In the genomic region with DNA sequence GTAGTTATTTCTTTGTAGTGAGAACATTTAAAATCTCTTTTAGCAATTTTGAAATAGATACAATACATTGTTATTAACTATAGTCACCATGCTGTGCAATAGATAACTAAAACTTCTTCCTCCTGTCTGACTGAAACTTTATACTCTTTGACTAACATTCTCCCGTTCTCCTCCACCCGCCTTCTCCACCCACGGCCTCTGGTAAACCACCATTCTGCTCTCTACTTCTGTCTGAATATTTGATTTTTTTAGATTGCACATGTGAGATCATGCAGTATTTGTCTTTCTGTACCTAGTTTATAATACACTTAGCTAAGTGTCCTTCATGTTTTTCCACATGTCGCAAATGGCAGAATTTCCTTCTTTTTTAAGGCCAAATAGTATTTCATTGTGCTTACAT, we compare ENCODE assay signal across 24 cellular contexts.
A peak's percentile ranks its signal among the peaks of the same experiment; 100 is the strongest.
DNase-seq lines count a peak whose midpoint lies in the region.
"Had no signal": no experiment of that assay in that cellular context is flagged by ENCODE, and none has a peak within 500 bp of the region (broad histone marks: within the 10 kb centered on the region; RNA-seq: fewer than 3 reads in every experiment).

No MANE protein-coding gene starts in this region.

- DNase-seq in activated CD4-positive, alpha-beta T cell treated with anti-CD3 and anti-CD28 coated beads for 48 hours, result peak; percentile 28
- DNase-seq in activated CD4-positive, alpha-beta T cell treated with anti-CD3 and anti-CD28 coated beads, Interleukin-2, amount 50 U/mL, for 1 hour, result no peak
- DNase-seq in stimulated activated CD4-positive, alpha-beta T cell treated with anti-CD3 and anti-CD28 coated beads, Interleukin-12 subunit alpha, Interleukin-12 subunit beta, amount 100 ng/mL, for 4 hours, result peak; percentile 14
- DNase-seq in stimulated activated CD4-positive, alpha-beta T cell treated with anti-CD3 and anti-CD28 coated beads, Interleukin-2, amount 100 ng/mL, for 48 hours, result no peak
- DNase-seq in activated T-helper 1 cell treated with anti-CD3 and anti-CD28 coated beads, Interleukin-12 subunit alpha, Interleukin-12 subunit beta, Interleukin-2, Interleukin-4 antibody, amounts not matched to agents 30 ng/mL and 10 ng/mL and 1 ng/mL, durations not matched to agents 14 hours and 24 hours and 36 hours (ENCODE audit: low spot score), result no peak
- peak; percentile 5 to 17 for DNase-seq in stimulated activated CD4-positive, alpha-beta T cell treated with anti-CD3 and anti-CD28 coated beads, Interleukin-4, amount 100 ng/mL, for 4 hours
- DNase-seq in DMS79 treated with DMSO at 0.1 percent for 48 hours (lab: John Stamatoyannopoulos, UW), result no peak
- DNase-seq in SW480 (ENCODE audit: low spot score), result no peak
- DNase-seq: 8988T, ACHN, BE2C, Calu3, Karpas-422, NCI-H1092, NCI-H1436, NCI-H187, NCI-H2081 treated with DMSO at 0.1 percent for 48 hours, NCI-H2171, NCI-H226, NCI-H510A, NCI-H69, RPMI8226, SHP77 had no signal

- intact Hi-C loops in activated T-helper 1 cell treated with anti-CD3 and anti-CD28 coated beads, Interleukin-12 subunit alpha, Interleukin-12 subunit beta, Interleukin-2, Interleukin-4 antibody, amounts not matched to agents 30 ng/mL and 10 ng/mL and 1 ng/mL, durations not matched to agents 14 hours and 24 hours and 36 hours (cut with micrococcal nuclease), result no loop called here

- no peaks in the 10 kb centered on the region for H3K27me3 Mint-ChIP-seq in activated T-helper 1 cell treated with anti-CD3 and anti-CD28 coated beads, Interleukin-12 subunit alpha, Interleukin-12 subunit beta, Interleukin-2, Interleukin-4 antibody, amounts not matched to agents 30 ng/mL and 10 ng/mL and 1 ng/mL, durations not matched to agents 14 hours and 24 hours and 36 hours (ENCODE audit: insufficient read depth)

- peaks cover 27% of the 10 kb centered on the region for H3K36me3 Mint-ChIP-seq in activated T-helper 1 cell treated with anti-CD3 and anti-CD28 coated beads, Interleukin-12 subunit alpha, Interleukin-12 subunit beta, Interleukin-2, Interleukin-4 antibody, amounts not matched to agents 30 ng/mL and 10 ng/mL and 1 ng/mL, durations not matched to agents 14 hours and 24 hours and 36 hours (ENCODE audit: low read depth)

- peak overlapping the region; percentile 68 for H3K27ac Mint-ChIP-seq in activated T-helper 1 cell treated with anti-CD3 and anti-CD28 coated beads, Interleukin-12 subunit alpha, Interleukin-12 subunit beta, Interleukin-2, Interleukin-4 antibody, amounts not matched to agents 30 ng/mL and 10 ng/mL and 1 ng/mL, durations not matched to agents 14 hours and 24 hours and 36 hours
- H3K27ac Mint-ChIP-seq: CD14-positive monocyte had no signal

- no peaks in the 10 kb centered on the region for H3K9me3 Mint-ChIP-seq in activated T-helper 1 cell treated with anti-CD3 and anti-CD28 coated beads, Interleukin-12 subunit alpha, Interleukin-12 subunit beta, Interleukin-2, Interleukin-4 antibody, amounts not matched to agents 30 ng/mL and 10 ng/mL and 1 ng/mL, durations not matched to agents 14 hours and 24 hours and 36 hours

- H3K4me1 Mint-ChIP-seq in activated T-helper 1 cell treated with anti-CD3 and anti-CD28 coated beads, Interleukin-12 subunit alpha, Interleukin-12 subunit beta, Interleukin-2, Interleukin-4 antibody, amounts not matched to agents 30 ng/mL and 10 ng/mL and 1 ng/mL, durations not matched to agents 14 hours and 24 hours and 36 hours (ENCODE audit: low read depth), result peaks cover 12% of the 10 kb centered on the region
- H3K4me1 Mint-ChIP-seq: CD14-positive monocyte had no signal

- no peak overlapping the region for H3K4me3 Mint-ChIP-seq in activated T-helper 1 cell treated with anti-CD3 and anti-CD28 coated beads, Interleukin-12 subunit alpha, Interleukin-12 subunit beta, Interleukin-2, Interleukin-4 antibody, amounts not matched to agents 30 ng/mL and 10 ng/mL and 1 ng/mL, durations not matched to agents 14 hours and 24 hours and 36 hours
- H3K4me3 Mint-ChIP-seq: CD14-positive monocyte had no signal

Comparison
In these comparisons a context has a peak if more than half of its experiments do, and no peak if none do; other contexts are left out.
1. DNase-seq: peak in activated CD4-positive, alpha-beta T cell treated with anti-CD3 and anti-CD28 coated beads for 48 hours (single experiment), stimulated activated CD4-positive, alpha-beta T cell treated with anti-CD3 and anti-CD28 coated beads, Interleukin-12 subunit alpha, Interleukin-12 subunit beta, amount 100 ng/mL, for 4 hours (single experiment) and stimulated activated CD4-positive, alpha-beta T cell treated with anti-CD3 and anti-CD28 coated beads, Interleukin-4, amount 100 ng/mL, for 4 hours (2 of 2); none in activated CD4-positive, alpha-beta T cell treated with anti-CD3 and anti-CD28 coated beads, Interleukin-2, amount 50 U/mL, for 1 hour (single experiment), stimulated activated CD4-positive, alpha-beta T cell treated with anti-CD3 and anti-CD28 coated beads, Interleukin-2, amount 100 ng/mL, for 48 hours (0 of 2), activated T-helper 1 cell treated with anti-CD3 and anti-CD28 coated beads, Interleukin-12 subunit alpha, Interleukin-12 subunit beta, Interleukin-2, Interleukin-4 antibody, amounts not matched to agents 30 ng/mL and 10 ng/mL and 1 ng/mL, durations not matched to agents 14 hours and 24 hours and 36 hours (single experiment), DMS79 treated with DMSO at 0.1 percent for 48 hours (single experiment) and SW480 (single experiment).